1 cellular context compared by ENCODE assay signal in the genomic region with DNA sequence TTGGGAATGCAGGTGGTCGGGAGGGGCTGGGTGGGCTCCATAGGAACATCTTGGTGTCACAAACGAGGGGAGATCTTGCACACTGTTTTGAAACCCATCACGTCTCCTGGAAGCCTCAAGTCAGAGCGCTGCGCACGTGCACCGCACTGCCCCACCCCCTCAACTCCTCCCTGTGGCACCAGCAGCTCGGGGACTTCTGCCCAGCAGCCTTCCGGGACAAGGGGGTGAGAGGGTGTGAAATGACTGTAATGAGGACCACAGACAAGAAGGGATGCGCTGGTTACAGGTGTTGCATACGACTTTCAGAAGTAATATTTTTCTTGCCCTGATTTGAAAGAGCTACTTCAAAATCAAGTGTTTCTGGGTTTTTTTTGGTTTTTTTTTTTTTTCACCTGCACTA.
TF ChIP-seq lines count a peak whose summit lies in the region.

No MANE protein-coding gene starts in this region.

TF ChIP-seq in GM12878, 131 proteins besides CTCF, POLR2A, EP300 and RAD21 (continued from another document and continues in another):
- TF ChIP-seq, protein P1, sequence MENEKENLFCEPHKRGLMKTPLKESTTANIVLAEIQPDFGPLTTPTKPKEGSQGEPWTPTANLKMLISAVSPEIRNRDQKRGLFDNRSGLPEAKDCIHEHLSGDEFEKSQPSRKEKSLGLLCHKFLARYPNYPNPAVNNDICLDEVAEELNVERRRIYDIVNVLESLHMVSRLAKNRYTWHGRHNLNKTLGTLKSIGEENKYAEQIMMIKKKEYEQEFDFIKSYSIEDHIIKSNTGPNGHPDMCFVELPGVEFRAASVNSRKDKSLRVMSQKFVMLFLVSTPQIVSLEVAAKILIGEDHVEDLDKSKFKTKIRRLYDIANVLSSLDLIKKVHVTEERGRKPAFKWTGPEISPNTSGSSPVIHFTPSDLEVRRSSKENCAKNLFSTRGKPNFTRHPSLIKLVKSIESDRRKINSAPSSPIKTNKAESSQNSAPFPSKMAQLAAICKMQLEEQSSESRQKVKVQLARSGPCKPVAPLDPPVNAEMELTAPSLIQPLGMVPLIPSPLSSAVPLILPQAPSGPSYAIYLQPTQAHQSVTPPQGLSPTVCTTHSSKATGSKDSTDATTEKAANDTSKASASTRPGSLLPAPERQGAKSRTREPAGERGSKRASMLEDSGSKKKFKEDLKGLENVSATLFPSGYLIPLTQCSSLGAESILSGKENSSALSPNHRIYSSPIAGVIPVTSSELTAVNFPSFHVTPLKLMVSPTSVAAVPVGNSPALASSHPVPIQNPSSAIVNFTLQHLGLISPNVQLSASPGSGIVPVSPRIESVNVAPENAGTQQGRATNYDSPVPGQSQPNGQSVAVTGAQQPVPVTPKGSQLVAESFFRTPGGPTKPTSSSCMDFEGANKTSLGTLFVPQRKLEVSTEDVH (IDR thresholded peaks at IDR 0.05; ENCODE audit: low read depth, partially characterized antibody), result no peak
- TF ChIP-seq CREM (IDR thresholded peaks at IDR 0.05; ENCODE audit: low read depth), result no peak
- TF ChIP-seq, protein P2, sequence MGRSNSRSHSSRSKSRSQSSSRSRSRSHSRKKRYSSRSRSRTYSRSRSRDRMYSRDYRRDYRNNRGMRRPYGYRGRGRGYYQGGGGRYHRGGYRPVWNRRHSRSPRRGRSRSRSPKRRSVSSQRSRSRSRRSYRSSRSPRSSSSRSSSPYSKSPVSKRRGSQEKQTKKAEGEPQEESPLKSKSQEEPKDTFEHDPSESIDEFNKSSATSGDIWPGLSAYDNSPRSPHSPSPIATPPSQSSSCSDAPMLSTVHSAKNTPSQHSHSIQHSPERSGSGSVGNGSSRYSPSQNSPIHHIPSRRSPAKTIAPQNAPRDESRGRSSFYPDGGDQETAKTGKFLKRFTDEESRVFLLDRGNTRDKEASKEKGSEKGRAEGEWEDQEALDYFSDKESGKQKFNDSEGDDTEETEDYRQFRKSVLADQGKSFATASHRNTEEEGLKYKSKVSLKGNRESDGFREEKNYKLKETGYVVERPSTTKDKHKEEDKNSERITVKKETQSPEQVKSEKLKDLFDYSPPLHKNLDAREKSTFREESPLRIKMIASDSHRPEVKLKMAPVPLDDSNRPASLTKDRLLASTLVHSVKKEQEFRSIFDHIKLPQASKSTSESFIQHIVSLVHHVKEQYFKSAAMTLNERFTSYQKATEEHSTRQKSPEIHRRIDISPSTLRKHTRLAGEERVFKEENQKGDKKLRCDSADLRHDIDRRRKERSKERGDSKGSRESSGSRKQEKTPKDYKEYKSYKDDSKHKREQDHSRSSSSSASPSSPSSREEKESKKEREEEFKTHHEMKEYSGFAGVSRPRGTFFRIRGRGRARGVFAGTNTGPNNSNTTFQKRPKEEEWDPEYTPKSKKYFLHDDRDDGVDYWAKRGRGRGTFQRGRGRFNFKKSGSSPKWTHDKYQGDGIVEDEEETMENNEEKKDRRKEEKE (IDR thresholded peaks at IDR 0.05), result no peak
- no peak for TF ChIP-seq MYB (IDR thresholded peaks at IDR 0.05; ENCODE audit: borderline replicate concordance, low read depth, low read length)
- no peak for TF ChIP-seq KDM1A (IDR thresholded peaks at IDR 0.05; ENCODE audit: borderline replicate concordance)
- TF ChIP-seq ZNF274 (IDR thresholded peaks at IDR 0.05; ENCODE audit: insufficient read depth, insufficient read length), result no peak
- no peak for TF ChIP-seq FOXK2 (IDR thresholded peaks at IDR 0.05)
- TF ChIP-seq, protein P3, sequence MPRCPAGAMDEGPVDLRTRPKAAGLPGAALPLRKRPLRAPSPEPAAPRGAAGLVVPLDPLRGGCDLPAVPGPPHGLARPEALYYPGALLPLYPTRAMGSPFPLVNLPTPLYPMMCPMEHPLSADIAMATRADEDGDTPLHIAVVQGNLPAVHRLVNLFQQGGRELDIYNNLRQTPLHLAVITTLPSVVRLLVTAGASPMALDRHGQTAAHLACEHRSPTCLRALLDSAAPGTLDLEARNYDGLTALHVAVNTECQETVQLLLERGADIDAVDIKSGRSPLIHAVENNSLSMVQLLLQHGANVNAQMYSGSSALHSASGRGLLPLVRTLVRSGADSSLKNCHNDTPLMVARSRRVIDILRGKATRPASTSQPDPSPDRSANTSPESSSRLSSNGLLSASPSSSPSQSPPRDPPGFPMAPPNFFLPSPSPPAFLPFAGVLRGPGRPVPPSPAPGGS (IDR thresholded peaks at IDR 0.05; ENCODE audit: borderline replicate concordance, insufficient read depth, low read depth, low read length, poor library complexity, severe bottlenecking), result no peak
- TF ChIP-seq WRNIP1 (IDR thresholded peaks at IDR 0.05; ENCODE audit: borderline replicate concordance, low read depth, low read length), result no peak
- peak; percentile 58 for TF ChIP-seq BCL11A (IDR thresholded peaks at IDR 0.05; ENCODE audit: low read depth, low read length)
- 0 out of 2 replicates have a peak, but pooled peaks have one; percentile 25 for TF ChIP-seq CREB1 (IDR thresholded peaks at IDR 0.05; ENCODE audit: low read depth)
- TF ChIP-seq BRCA1 (IDR thresholded peaks at IDR 0.05; ENCODE audit: low read depth, low read length), result no peak
- TF ChIP-seq RUNX3 (IDR thresholded peaks at IDR 0.05; ENCODE audit: low read length), result peak; percentile 80
- 0 out of 2 replicates have a peak, but pooled peaks have one; percentile 41 for TF ChIP-seq TCF12 (IDR thresholded peaks at IDR 0.05; ENCODE audit: low read depth, low read length)
- TF ChIP-seq TCF3 (IDR thresholded peaks at IDR 0.05; ENCODE audit: borderline replicate concordance, insufficient read depth, low read depth, low read length), result peak; percentile 72; the same call in 1 of the 2 replicates
- TF ChIP-seq, protein P4, sequence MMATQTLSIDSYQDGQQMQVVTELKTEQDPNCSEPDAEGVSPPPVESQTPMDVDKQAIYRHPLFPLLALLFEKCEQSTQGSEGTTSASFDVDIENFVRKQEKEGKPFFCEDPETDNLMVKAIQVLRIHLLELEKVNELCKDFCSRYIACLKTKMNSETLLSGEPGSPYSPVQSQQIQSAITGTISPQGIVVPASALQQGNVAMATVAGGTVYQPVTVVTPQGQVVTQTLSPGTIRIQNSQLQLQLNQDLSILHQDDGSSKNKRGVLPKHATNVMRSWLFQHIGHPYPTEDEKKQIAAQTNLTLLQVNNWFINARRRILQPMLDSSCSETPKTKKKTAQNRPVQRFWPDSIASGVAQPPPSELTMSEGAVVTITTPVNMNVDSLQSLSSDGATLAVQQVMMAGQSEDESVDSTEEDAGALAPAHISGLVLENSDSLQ (IDR thresholded peaks at IDR 0.05), result no peak
- TF ChIP-seq, protein P5, sequence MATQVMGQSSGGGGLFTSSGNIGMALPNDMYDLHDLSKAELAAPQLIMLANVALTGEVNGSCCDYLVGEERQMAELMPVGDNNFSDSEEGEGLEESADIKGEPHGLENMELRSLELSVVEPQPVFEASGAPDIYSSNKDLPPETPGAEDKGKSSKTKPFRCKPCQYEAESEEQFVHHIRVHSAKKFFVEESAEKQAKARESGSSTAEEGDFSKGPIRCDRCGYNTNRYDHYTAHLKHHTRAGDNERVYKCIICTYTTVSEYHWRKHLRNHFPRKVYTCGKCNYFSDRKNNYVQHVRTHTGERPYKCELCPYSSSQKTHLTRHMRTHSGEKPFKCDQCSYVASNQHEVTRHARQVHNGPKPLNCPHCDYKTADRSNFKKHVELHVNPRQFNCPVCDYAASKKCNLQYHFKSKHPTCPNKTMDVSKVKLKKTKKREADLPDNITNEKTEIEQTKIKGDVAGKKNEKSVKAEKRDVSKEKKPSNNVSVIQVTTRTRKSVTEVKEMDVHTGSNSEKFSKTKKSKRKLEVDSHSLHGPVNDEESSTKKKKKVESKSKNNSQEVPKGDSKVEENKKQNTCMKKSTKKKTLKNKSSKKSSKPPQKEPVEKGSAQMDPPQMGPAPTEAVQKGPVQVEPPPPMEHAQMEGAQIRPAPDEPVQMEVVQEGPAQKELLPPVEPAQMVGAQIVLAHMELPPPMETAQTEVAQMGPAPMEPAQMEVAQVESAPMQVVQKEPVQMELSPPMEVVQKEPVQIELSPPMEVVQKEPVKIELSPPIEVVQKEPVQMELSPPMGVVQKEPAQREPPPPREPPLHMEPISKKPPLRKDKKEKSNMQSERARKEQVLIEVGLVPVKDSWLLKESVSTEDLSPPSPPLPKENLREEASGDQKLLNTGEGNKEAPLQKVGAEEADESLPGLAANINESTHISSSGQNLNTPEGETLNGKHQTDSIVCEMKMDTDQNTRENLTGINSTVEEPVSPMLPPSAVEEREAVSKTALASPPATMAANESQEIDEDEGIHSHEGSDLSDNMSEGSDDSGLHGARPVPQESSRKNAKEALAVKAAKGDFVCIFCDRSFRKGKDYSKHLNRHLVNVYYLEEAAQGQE (IDR thresholded peaks at IDR 0.05; ENCODE audit: low read depth, low read length), result no peak
- peak; percentile 49 to 59; a peak in 2 of 4 replicates for TF ChIP-seq BHLHE40 (IDR thresholded peaks at IDR 0.05; ENCODE audit: borderline replicate concordance in 1 of 2, low read depth in 2 of 2, low read length in 1 of 2)
- TF ChIP-seq SIX5 (IDR thresholded peaks at IDR 0.05; ENCODE audit: low read depth, low read length, severe bottlenecking), result no peak
- TF ChIP-seq IRF5 (IDR thresholded peaks at IDR 0.05; ENCODE audit: borderline replicate concordance), result no peak
- TF ChIP-seq EED (IDR thresholded peaks at IDR 0.05; ENCODE audit: low read depth), result peak; percentile 64
- TF ChIP-seq NRF1 (conservative IDR thresholded peaks at IDR 0.05; ENCODE audit: low read depth, low read length), result no peak
- TF ChIP-seq, protein P6, sequence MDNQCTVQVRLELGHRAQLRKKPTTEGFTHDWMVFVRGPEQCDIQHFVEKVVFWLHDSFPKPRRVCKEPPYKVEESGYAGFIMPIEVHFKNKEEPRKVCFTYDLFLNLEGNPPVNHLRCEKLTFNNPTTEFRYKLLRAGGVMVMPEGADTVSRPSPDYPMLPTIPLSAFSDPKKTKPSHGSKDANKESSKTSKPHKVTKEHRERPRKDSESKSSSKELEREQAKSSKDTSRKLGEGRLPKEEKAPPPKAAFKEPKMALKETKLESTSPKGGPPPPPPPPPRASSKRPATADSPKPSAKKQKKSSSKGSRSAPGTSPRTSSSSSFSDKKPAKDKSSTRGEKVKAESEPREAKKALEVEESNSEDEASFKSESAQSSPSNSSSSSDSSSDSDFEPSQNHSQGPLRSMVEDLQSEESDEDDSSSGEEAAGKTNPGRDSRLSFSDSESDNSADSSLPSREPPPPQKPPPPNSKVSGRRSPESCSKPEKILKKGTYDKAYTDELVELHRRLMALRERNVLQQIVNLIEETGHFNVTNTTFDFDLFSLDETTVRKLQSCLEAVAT (IDR thresholded peaks at IDR 0.05), result no peak
- TF ChIP-seq, protein P7, sequence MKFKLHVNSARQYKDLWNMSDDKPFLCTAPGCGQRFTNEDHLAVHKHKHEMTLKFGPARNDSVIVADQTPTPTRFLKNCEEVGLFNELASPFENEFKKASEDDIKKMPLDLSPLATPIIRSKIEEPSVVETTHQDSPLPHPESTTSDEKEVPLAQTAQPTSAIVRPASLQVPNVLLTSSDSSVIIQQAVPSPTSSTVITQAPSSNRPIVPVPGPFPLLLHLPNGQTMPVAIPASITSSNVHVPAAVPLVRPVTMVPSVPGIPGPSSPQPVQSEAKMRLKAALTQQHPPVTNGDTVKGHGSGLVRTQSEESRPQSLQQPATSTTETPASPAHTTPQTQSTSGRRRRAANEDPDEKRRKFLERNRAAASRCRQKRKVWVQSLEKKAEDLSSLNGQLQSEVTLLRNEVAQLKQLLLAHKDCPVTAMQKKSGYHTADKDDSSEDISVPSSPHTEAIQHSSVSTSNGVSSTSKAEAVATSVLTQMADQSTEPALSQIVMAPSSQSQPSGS (IDR thresholded peaks at IDR 0.05; ENCODE audit: low read length), result peak; percentile 37; the same call in 1 of the 2 replicates
- TF ChIP-seq ZNF592 (IDR thresholded peaks at IDR 0.05), result no peak
- peak; percentile 63 for TF ChIP-seq JUNB (IDR thresholded peaks at IDR 0.05)
